In genomic region chr2:130181338-130181879, GRCh38 we compare ENCODE assay signal across 8 cellular contexts. TPM values are rescaled to one million over a fixed set of nuclear protein-coding genes. Genes with fewer than 3 reads are reported as not detected.
DNase-seq lines count a peak whose midpoint lies in the region; ATAC-seq, FAIRE-seq and TF ChIP-seq lines count a peak whose summit lies in the region.

TSS of gene SMPD4 (minus strand) at chr2:130181602. CDS start at chr2:130176592, 5,010 bp downstream.

- peak; percentile 61 for TF ChIP-seq POLR2A in GM15510 (IDR thresholded peaks at IDR 0.05; ENCODE audit: borderline replicate concordance, extremely low read depth, insufficient read length)

- ATAC-seq in HG02938 (IDR thresholded peaks at IDR 0.05; ENCODE audit: unreplicated experiment) (peak; percentile 56), left ventricle myocardium superior (peak; percentile 91), psoas muscle (peak; percentile 92 to 96 (median 94))

- peaks cover 0 to 15% of the 10 kb centered on the region in 2 donors for H3K36me3 ChIP-seq in psoas muscle (ENCODE audit: insufficient read depth in 1 of 2, low read depth in 1 of 2)

- H3K27ac ChIP-seq in angular gyrus (ENCODE audit: low read depth, low read length) (peak within 1 kb of the TSS; percentile 80), psoas muscle (peak within 1 kb of the TSS; percentile 93)

- DNase-seq in NCI-H187 (lab: John Stamatoyannopoulos, UW) (peak; percentile 72 to 81), T-helper 2 cell (peak; percentile 95 to 98 (median 97)), left ventricle myocardium superior (peak; percentile 99), psoas muscle (peak; percentile 98 to 99), urothelium cell line (ENCODE audit: low spot score) (peak; percentile 93)

- no peaks in the 10 kb centered on the region for H3K27me3 ChIP-seq in psoas muscle (ENCODE audit: insufficient read depth in 3 of 3, low read length in 2 of 3)

- H3K4me3 ChIP-seq in psoas muscle = peak within 1 kb of the TSS; percentile 90

- no peaks in the 10 kb centered on the region for H3K9me3 ChIP-seq in psoas muscle

- no peak for TF ChIP-seq CTCF in psoas muscle (IDR thresholded peaks at IDR 0.05)

- intact Hi-C loops in left ventricle myocardium superior (cut with micrococcal nuclease) = no loop called here
- intact Hi-C loops in psoas muscle (cut with DNase I) = loop anchor here (5.0 kb wide), 1 partner anchor 161 kb away; the partner anchor contains the start of gene IMP4 (in 2 of the 2)

- WGBS in psoas muscle, 3 donors = 0% methylated on average over 43 to 55 of the region's 55 CpGs

- peaks cover 7% of the 10 kb centered on the region for H3K4me1 ChIP-seq in psoas muscle

- FAIRE-seq in urothelium cell line (lab: Jason Lieb, UNC) = no peak

RNA-seq across cellular contexts. Expression of gene SMPD4, which starts in this region (rescaled TPM):
- 31.6 TPM for total RNA-seq in left ventricle myocardium superior
- total RNA-seq in psoas muscle = 10 to 100 TPM; 17.7 to 26.1 (median 21.9) TPM
- polyA plus RNA-seq in psoas muscle = 10 to 100 TPM; 15.7 to 29.8 (median 24.8) TPM

Comparison
In these comparisons a context has a peak if more than half of its experiments do, and no peak if none do; other contexts are left out.
1. Peak in every context shown above with its lines: DNase-seq, ATAC-seq, H3K4me3 ChIP-seq and H3K27ac ChIP-seq.